ENCODE assay signal across 1 cellular context in the genomic region with DNA sequence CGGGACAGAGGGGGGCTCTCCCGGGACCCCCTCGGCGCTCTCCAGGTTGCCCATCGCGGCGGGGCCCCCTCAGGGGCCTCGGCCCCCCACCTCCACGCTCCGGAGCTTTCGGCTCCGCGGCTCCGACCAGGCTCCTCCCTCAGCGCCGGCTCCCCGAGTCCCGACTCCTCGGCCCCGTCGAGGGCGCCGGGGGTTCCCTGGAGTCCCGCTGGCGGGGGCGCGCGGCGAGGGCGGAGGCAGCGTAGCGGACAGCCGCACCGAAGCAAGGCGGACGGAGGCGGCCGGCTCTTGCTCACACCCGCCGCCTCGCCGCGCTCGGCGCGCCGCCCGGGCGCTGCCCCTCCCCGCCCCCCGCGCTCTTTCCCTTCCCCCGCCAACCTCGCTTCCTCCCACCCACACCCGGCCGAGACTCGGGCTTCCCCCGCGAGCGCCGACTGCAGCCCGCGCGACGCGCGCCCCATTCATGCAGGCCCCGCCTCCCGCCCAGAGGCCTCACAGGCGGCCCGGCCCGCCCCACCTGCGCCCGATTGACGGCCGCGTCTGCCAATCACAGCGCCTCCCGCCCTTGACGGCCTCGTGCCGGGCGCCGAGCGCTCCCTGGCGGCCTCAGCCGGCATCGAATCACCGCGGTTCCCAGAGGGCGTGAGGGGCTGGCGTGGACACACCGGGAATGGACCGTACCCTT.
TF ChIP-seq lines count a peak whose summit lies in the region.

A gene with protein sequence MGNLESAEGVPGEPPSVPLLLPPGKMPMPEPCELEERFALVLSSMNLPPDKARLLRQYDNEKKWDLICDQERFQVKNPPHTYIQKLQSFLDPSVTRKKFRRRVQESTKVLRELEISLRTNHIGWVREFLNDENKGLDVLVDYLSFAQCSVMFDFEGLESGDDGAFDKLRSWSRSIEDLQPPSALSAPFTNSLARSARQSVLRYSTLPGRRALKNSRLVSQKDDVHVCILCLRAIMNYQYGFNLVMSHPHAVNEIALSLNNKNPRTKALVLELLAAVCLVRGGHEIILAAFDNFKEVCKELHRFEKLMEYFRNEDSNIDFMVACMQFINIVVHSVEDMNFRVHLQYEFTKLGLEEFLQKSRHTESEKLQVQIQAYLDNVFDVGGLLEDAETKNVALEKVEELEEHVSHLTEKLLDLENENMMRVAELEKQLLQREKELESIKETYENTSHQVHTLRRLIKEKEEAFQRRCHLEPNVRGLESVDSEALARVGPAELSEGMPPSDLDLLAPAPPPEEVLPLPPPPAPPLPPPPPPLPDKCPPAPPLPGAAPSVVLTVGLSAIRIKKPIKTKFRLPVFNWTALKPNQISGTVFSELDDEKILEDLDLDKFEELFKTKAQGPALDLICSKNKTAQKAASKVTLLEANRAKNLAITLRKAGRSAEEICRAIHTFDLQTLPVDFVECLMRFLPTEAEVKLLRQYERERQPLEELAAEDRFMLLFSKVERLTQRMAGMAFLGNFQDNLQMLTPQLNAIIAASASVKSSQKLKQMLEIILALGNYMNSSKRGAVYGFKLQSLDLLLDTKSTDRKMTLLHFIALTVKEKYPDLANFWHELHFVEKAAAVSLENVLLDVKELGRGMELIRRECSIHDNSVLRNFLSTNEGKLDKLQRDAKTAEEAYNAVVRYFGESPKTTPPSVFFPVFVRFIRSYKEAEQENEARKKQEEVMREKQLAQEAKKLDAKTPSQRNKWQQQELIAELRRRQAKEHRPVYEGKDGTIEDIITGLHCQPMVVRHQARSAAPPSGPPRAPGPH (minus strand): TSS at position 279 of the 685 bp plus-strand sequence. CDS start 225 bp downstream, at position 54.

TF ChIP-seq in GM12878, 131 proteins besides CTCF, POLR2A, EP300 and RAD21 (continued from another document and continues in another):
- TF ChIP-seq, protein P1, sequence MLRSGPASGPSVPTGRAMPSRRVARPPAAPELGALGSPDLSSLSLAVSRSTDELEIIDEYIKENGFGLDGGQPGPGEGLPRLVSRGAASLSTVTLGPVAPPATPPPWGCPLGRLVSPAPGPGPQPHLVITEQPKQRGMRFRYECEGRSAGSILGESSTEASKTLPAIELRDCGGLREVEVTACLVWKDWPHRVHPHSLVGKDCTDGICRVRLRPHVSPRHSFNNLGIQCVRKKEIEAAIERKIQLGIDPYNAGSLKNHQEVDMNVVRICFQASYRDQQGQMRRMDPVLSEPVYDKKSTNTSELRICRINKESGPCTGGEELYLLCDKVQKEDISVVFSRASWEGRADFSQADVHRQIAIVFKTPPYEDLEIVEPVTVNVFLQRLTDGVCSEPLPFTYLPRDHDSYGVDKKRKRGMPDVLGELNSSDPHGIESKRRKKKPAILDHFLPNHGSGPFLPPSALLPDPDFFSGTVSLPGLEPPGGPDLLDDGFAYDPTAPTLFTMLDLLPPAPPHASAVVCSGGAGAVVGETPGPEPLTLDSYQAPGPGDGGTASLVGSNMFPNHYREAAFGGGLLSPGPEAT (IDR thresholded peaks at IDR 0.05; ENCODE audit: low read depth) = no peak
- TF ChIP-seq, protein P2, sequence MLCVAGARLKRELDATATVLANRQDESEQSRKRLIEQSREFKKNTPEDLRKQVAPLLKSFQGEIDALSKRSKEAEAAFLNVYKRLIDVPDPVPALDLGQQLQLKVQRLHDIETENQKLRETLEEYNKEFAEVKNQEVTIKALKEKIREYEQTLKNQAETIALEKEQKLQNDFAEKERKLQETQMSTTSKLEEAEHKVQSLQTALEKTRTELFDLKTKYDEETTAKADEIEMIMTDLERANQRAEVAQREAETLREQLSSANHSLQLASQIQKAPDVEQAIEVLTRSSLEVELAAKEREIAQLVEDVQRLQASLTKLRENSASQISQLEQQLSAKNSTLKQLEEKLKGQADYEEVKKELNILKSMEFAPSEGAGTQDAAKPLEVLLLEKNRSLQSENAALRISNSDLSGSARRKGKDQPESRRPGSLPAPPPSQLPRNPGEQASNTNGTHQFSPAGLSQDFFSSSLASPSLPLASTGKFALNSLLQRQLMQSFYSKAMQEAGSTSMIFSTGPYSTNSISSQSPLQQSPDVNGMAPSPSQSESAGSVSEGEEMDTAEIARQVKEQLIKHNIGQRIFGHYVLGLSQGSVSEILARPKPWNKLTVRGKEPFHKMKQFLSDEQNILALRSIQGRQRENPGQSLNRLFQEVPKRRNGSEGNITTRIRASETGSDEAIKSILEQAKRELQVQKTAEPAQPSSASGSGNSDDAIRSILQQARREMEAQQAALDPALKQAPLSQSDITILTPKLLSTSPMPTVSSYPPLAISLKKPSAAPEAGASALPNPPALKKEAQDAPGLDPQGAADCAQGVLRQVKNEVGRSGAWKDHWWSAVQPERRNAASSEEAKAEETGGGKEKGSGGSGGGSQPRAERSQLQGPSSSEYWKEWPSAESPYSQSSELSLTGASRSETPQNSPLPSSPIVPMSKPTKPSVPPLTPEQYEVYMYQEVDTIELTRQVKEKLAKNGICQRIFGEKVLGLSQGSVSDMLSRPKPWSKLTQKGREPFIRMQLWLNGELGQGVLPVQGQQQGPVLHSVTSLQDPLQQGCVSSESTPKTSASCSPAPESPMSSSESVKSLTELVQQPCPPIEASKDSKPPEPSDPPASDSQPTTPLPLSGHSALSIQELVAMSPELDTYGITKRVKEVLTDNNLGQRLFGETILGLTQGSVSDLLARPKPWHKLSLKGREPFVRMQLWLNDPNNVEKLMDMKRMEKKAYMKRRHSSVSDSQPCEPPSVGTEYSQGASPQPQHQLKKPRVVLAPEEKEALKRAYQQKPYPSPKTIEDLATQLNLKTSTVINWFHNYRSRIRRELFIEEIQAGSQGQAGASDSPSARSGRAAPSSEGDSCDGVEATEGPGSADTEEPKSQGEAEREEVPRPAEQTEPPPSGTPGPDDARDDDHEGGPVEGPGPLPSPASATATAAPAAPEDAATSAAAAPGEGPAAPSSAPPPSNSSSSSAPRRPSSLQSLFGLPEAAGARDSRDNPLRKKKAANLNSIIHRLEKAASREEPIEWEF (IDR thresholded peaks at IDR 0.05; ENCODE audit: insufficient replicate concordance, low read depth, low read length) = no peak
- TF ChIP-seq RCOR1 (conservative IDR thresholded peaks at IDR 0.05; ENCODE audit: low read depth, low read length) = no peak; the same call in 1 of the 2 replicates
- peak; percentile 14; the same call in 1 of the 2 replicates for TF ChIP-seq CREB1 (IDR thresholded peaks at IDR 0.05; ENCODE audit: low read depth)
- TF ChIP-seq CREM (IDR thresholded peaks at IDR 0.05; ENCODE audit: low read depth) = 0 out of 2 replicates have a peak, but pooled peaks have one; percentile 18
- TF ChIP-seq SRF (IDR thresholded peaks at IDR 0.05; ENCODE audit: low read depth in 2 of 2, low read length in 2 of 2) = 0 out of 4 replicates have a peak, but pooled peaks of 1 of the 2 experiments have one; percentile 1
- no peak for TF ChIP-seq HDAC2 (IDR thresholded peaks at IDR 0.05)
- TF ChIP-seq TCF12 (IDR thresholded peaks at IDR 0.05; ENCODE audit: low read depth, low read length) = peak; percentile 71; the same call in 1 of the 2 replicates
- TF ChIP-seq, protein P3, sequence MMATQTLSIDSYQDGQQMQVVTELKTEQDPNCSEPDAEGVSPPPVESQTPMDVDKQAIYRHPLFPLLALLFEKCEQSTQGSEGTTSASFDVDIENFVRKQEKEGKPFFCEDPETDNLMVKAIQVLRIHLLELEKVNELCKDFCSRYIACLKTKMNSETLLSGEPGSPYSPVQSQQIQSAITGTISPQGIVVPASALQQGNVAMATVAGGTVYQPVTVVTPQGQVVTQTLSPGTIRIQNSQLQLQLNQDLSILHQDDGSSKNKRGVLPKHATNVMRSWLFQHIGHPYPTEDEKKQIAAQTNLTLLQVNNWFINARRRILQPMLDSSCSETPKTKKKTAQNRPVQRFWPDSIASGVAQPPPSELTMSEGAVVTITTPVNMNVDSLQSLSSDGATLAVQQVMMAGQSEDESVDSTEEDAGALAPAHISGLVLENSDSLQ (IDR thresholded peaks at IDR 0.05) = peak; percentile 99
- peak; percentile 25 for TF ChIP-seq MEF2B (IDR thresholded peaks at IDR 0.05; ENCODE audit: partially characterized antibody, poor library complexity, severe bottlenecking)
- peak in 1 of 2 experiments; percentile 94; a peak in 2 of 3 replicates for TF ChIP-seq EGR1 (IDR thresholded peaks at IDR 0.05; ENCODE audit: borderline replicate concordance in 1 of 2, low read depth in 2 of 2, low read length in 2 of 2)
- TF ChIP-seq, protein P4, sequence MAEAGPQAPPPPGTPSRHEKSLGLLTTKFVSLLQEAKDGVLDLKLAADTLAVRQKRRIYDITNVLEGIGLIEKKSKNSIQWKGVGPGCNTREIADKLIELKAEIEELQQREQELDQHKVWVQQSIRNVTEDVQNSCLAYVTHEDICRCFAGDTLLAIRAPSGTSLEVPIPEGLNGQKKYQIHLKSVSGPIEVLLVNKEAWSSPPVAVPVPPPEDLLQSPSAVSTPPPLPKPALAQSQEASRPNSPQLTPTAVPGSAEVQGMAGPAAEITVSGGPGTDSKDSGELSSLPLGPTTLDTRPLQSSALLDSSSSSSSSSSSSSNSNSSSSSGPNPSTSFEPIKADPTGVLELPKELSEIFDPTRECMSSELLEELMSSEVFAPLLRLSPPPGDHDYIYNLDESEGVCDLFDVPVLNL (IDR thresholded peaks at IDR 0.05; ENCODE audit: low read depth, low read length) = peak; percentile 52; the same call in 1 of the 2 replicates
- TF ChIP-seq SP1 (IDR thresholded peaks at IDR 0.05; ENCODE audit: low read depth, low read length) = peak; percentile 94
- peak; percentile 64; the same call in 1 of the 2 replicates for TF ChIP-seq MEF2A (IDR thresholded peaks at IDR 0.05; ENCODE audit: insufficient read depth, low read depth, low read length)
- TF ChIP-seq POLR2AphosphoS5 (IDR thresholded peaks at IDR 0.05; ENCODE audit: low read length) = peak; percentile 65
- no peak for TF ChIP-seq PML (IDR thresholded peaks at IDR 0.05; ENCODE audit: low read length)
- peak; percentile 77; the same call in 1 of the 2 replicates for TF ChIP-seq SMARCA5 (IDR thresholded peaks at IDR 0.05)
- TF ChIP-seq, protein P5, sequence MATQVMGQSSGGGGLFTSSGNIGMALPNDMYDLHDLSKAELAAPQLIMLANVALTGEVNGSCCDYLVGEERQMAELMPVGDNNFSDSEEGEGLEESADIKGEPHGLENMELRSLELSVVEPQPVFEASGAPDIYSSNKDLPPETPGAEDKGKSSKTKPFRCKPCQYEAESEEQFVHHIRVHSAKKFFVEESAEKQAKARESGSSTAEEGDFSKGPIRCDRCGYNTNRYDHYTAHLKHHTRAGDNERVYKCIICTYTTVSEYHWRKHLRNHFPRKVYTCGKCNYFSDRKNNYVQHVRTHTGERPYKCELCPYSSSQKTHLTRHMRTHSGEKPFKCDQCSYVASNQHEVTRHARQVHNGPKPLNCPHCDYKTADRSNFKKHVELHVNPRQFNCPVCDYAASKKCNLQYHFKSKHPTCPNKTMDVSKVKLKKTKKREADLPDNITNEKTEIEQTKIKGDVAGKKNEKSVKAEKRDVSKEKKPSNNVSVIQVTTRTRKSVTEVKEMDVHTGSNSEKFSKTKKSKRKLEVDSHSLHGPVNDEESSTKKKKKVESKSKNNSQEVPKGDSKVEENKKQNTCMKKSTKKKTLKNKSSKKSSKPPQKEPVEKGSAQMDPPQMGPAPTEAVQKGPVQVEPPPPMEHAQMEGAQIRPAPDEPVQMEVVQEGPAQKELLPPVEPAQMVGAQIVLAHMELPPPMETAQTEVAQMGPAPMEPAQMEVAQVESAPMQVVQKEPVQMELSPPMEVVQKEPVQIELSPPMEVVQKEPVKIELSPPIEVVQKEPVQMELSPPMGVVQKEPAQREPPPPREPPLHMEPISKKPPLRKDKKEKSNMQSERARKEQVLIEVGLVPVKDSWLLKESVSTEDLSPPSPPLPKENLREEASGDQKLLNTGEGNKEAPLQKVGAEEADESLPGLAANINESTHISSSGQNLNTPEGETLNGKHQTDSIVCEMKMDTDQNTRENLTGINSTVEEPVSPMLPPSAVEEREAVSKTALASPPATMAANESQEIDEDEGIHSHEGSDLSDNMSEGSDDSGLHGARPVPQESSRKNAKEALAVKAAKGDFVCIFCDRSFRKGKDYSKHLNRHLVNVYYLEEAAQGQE (IDR thresholded peaks at IDR 0.05; ENCODE audit: low read depth, low read length) = no peak
- no peak for TF ChIP-seq CBFB (IDR thresholded peaks at IDR 0.05; ENCODE audit: low read depth)
- 0 out of 2 replicates have a peak, but pooled peaks have one; percentile 20 for TF ChIP-seq ZNF217 (IDR thresholded peaks at IDR 0.05)
- peak; percentile 95 for TF ChIP-seq BACH1 (IDR thresholded peaks at IDR 0.05; ENCODE audit: borderline replicate concordance)
- TF ChIP-seq NR2F1 (conservative IDR thresholded peaks at IDR 0.05) = peak; percentile 72
- TF ChIP-seq, protein P6, sequence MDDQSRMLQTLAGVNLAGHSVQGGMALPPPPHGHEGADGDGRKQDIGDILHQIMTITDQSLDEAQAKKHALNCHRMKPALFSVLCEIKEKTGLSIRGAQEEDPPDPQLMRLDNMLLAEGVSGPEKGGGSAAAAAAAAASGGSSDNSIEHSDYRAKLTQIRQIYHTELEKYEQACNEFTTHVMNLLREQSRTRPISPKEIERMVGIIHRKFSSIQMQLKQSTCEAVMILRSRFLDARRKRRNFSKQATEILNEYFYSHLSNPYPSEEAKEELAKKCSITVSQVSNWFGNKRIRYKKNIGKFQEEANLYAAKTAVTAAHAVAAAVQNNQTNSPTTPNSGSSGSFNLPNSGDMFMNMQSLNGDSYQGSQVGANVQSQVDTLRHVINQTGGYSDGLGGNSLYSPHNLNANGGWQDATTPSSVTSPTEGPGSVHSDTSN (IDR thresholded peaks at IDR 0.05; ENCODE audit: insufficient replicate concordance, low read depth, low read length) = peak; percentile 99
- peak; percentile 28; the same call in 1 of the 2 replicates for TF ChIP-seq SPI1 (IDR thresholded peaks at IDR 0.05; ENCODE audit: borderline replicate concordance, insufficient read depth, low read depth, low read length)
- TF ChIP-seq, protein P7, sequence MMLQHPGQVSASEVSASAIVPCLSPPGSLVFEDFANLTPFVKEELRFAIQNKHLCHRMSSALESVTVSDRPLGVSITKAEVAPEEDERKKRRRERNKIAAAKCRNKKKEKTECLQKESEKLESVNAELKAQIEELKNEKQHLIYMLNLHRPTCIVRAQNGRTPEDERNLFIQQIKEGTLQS (IDR thresholded peaks at IDR 0.05; ENCODE audit: borderline replicate concordance, extremely low read depth, low read depth, low read length) = 0 out of 2 replicates have a peak, but pooled peaks have one; percentile 16
- TF ChIP-seq POU2F2 (IDR thresholded peaks at IDR 0.05; ENCODE audit: borderline replicate concordance, low read depth, low read length) = peak; percentile 30; the same call in 1 of the 3 replicates
- TF ChIP-seq ZSCAN29 (IDR thresholded peaks at IDR 0.05) = peak; percentile 26; the same call in 1 of the 2 replicates
- peak; percentile 89 for TF ChIP-seq GATAD2B (conservative IDR thresholded peaks at IDR 0.05; ENCODE audit: low read depth)
- TF ChIP-seq YY1 (IDR thresholded peaks at IDR 0.05; ENCODE audit: low read depth, low read length) = peak; percentile 86
- peak; percentile 85 for TF ChIP-seq LARP7 (IDR thresholded peaks at IDR 0.05)
- peak; percentile 98 for TF ChIP-seq DPF2 (IDR thresholded peaks at IDR 0.05)
- TF ChIP-seq SIN3A (IDR thresholded peaks at IDR 0.05; ENCODE audit: low read depth, low read length) = peak; percentile 45; the same call in 1 of the 2 replicates
